13 cellular contexts compared by ENCODE assay signal in genomic region chr3:159929894-159930235, GRCh38. TPM values are rescaled to one million over a fixed set of nuclear protein-coding genes. Genes with fewer than 3 reads are reported as not detected.
DNase-seq lines count a peak whose midpoint lies in the region; ATAC-seq, FAIRE-seq and TF ChIP-seq lines count a peak whose summit lies in the region.
"Had no signal": no experiment of that assay in that cellular context is flagged by ENCODE, and none has a peak within 500 bp of the region (broad histone marks: within the 10 kb centered on the region; RNA-seq: fewer than 3 reads in every experiment).

No MANE protein-coding gene starts in this region.

- POLR2A ChIA-PET in K562 (lab: Yijun Ruan, JAX): no interaction called here

- H3K36me3 ChIP-seq in heart left ventricle: no peaks in the 10 kb centered on the region
- H3K36me3 ChIP-seq in K562 (ENCODE audit: control insufficient read depth, insufficient read depth, low read length): no peaks in the 10 kb centered on the region
- no peaks in the 10 kb centered on the region for H3K36me3 ChIP-seq in muscle layer of colon (ENCODE audit: insufficient read depth, low read length)
- no peaks in the 10 kb centered on the region for H3K36me3 ChIP-seq in upper lobe of left lung
- H3K36me3 ChIP-seq: suprapubic skin had no signal

- 72 to 75% (median 73%) methylated on average over 4 of the region's 4 CpGs for WGBS in heart left ventricle, 4 donors
- WGBS in K562 (ENCODE audit: insufficient coverage, low coverage, missing lambda C conversion rate): 6% methylated on average over 4 of the region's 4 CpGs
- 69 to 77% methylated on average over 4 of the region's 4 CpGs for WGBS in upper lobe of left lung, 2 donors

- no peak for TF ChIP-seq POLR2A in heart left ventricle (IDR thresholded peaks at IDR 0.05)
- no peak for TF ChIP-seq POLR2A in K562 (conservative IDR thresholded peaks at IDR 0.05)
- TF ChIP-seq POLR2A in upper lobe of left lung (IDR thresholded peaks at IDR 0.05): no peak

- no TSS peak for BruUV-seq in K562 (replicated peaks; lab: Mats Ljungman, UMichigan)

- CTCF ChIA-PET in K562 (lab: Yijun Ruan, JAX; ENCODE audit: low intra/inter-chr PET ratio): no interaction called here

- no peak for TF ChIP-seq RAD21 in K562 (CRISPR knock-in tag; conservative IDR thresholded peaks at IDR 0.05 in 1 of 2, IDR thresholded peaks at IDR 0.05 in 1 of 2)

- DNase-seq in heart left ventricle (no peak), Right ventricle myocardium superior (no peak), K562 (ENCODE audit: extremely low read depth in 1 of 4, low spot score in 3 of 4) (no peak), upper lobe of left lung (no peak), ureter (ENCODE audit: low spot score) (no peak), NCI-H128 (lab: John Stamatoyannopoulos, UW; ENCODE audit: unreplicated experiment) (no peak)
- DNase-seq: activated CD4-positive, alpha-beta T cell treated with anti-CD3 and anti-CD28 coated beads, Interleukin-2, amount 50 U/mL, for 4 hours; effector CD8-positive, alpha-beta T cell; NCI-H510A treated with DMSO at 0.1 percent for 48 hours had no signal

- H3K4me2 ChIP-seq in K562 (ENCODE audit: insufficient read depth, low read length): no peak overlapping the region

- H3K9me1 ChIP-seq in K562 (ENCODE audit: control insufficient read depth, insufficient read depth, low read length): no peaks in the 10 kb centered on the region

- TF ChIP-seq EP300 in K562 (IDR thresholded peaks at IDR 0.05; ENCODE audit: low read length) (no peak), upper lobe of left lung (IDR thresholded peaks at IDR 0.05) (no peak)

- in situ Hi-C loops in K562 (cut with MboI): no loop called here

- H3K9me3 ChIP-seq in heart left ventricle: peaks cover 0 to 18% (median 13%) of the 10 kb centered on the region in 12 donors
- H3K9me3 ChIP-seq in K562 (replicated peaks; ENCODE audit: control insufficient read depth, insufficient read depth, low read depth, low read length): no peaks in the 10 kb centered on the region
- H3K9me3 ChIP-seq in muscle layer of colon (ENCODE audit: low read length): no peaks in the 10 kb centered on the region
- H3K9me3 ChIP-seq in upper lobe of left lung: peaks cover 0 to 19% (median 13%) of the 10 kb centered on the region in 4 donors
- H3K9me3 ChIP-seq: suprapubic skin had no signal

- intact Hi-C loops in heart left ventricle (cut with DNase I) (loop anchor here in 3 of 10 donors (2.0 to 10.0 kb wide), 3 partner anchors 55 to 73 kb away; partner anchors contain the start of gene IL12A (in 1 of the 3)), Right ventricle myocardium superior (cut with DNase I) (no loop called here), K562 (cut with micrococcal nuclease) (no loop called here)

- no peak for FAIRE-seq in K562 (lab: Jason Lieb, UNC)
- FAIRE-seq: small intestine had no signal

- H3K27me3 ChIP-seq in heart left ventricle: no peaks in the 10 kb centered on the region
- H3K27me3 ChIP-seq in K562 (ENCODE audit: control insufficient read depth in 2 of 2, insufficient read depth in 2 of 2, low read length in 2 of 2): no peaks in the 10 kb centered on the region
- H3K27me3 ChIP-seq in muscle layer of colon (ENCODE audit: control insufficient read depth in 1 of 2, insufficient read depth in 2 of 2, low read length in 2 of 2): no peaks in the 10 kb centered on the region
- H3K27me3 ChIP-seq in upper lobe of left lung: no peaks in the 10 kb centered on the region
- H3K27me3 ChIP-seq: suprapubic skin had no signal

- peaks cover 0 to 26% (median 9%) of the 10 kb centered on the region in 12 donors for H3K4me1 ChIP-seq in heart left ventricle
- H3K4me1 ChIP-seq in K562 (replicated peaks in 1 of 2; ENCODE audit: control insufficient read depth in 2 of 2, insufficient read depth in 2 of 2, low read length in 2 of 2): no peaks in the 10 kb centered on the region
- H3K4me1 ChIP-seq in muscle layer of colon (ENCODE audit: insufficient read depth, low read length): peaks cover 23% of the 10 kb centered on the region
- H3K4me1 ChIP-seq in upper lobe of left lung: peaks cover 0 to 13% (median 6%) of the 10 kb centered on the region in 4 donors
- H3K4me1 ChIP-seq: suprapubic skin had no signal

- TF ChIP-seq CTCF in heart left ventricle (IDR thresholded peaks at IDR 0.05) (no peak), K562 (IDR thresholded peaks at IDR 0.05 in 2 of 3, conservative IDR thresholded peaks at IDR 0.05 in 1 of 3; ENCODE audit: insufficient read depth in 2 of 3, low read depth in 1 of 3, low read length in 3 of 3) (no peak), upper lobe of left lung (IDR thresholded peaks at IDR 0.05) (no peak)

- H3K4me3 ChIP-seq in heart left ventricle (no peak overlapping the region), K562 (no peak overlapping the region), muscle layer of colon (ENCODE audit: low read depth in 1 of 2, low read length in 2 of 2) (no peak overlapping the region), upper lobe of left lung (no peak overlapping the region)
- H3K4me3 ChIP-seq: suprapubic skin had no signal

- H2AFZ ChIP-seq in K562 (ENCODE audit: low read depth, low read length): peak overlapping the region; percentile 86

- ATAC-seq in heart left ventricle: no peak
- ATAC-seq in Right ventricle myocardium superior (ENCODE audit: poor library complexity): no peak
- ATAC-seq in K562: no peak
- ATAC-seq in upper lobe of left lung (ENCODE audit: low FRiP score in 2 of 2): no peak
- ATAC-seq in GM19455 (IDR thresholded peaks at IDR 0.05; ENCODE audit: unreplicated experiment): no peak

- no peaks in the 10 kb centered on the region for H4K20me1 ChIP-seq in K562 (replicated peaks; ENCODE audit: control insufficient read depth, insufficient read depth, low read length)

- H3K27ac ChIP-seq in heart left ventricle (peak overlapping the region; percentile 27 to 84 (median 52)), K562 (ENCODE audit: extremely low read depth, low read depth, low read length) (no peak overlapping the region), muscle layer of colon (ENCODE audit: low read depth, low read length) (peak overlapping the region; percentile 7), upper lobe of left lung (peak overlapping the region; percentile 44 to 77 (median 65))
- H3K27ac ChIP-seq: suprapubic skin had no signal

- H3K9ac ChIP-seq in K562 (ENCODE audit: insufficient read depth in 1 of 2, low read depth in 2 of 2, low read length in 2 of 2): no peak overlapping the region
- H3K9ac ChIP-seq in muscle layer of colon (ENCODE audit: low read length): no peak overlapping the region

- H3K79me2 ChIP-seq in K562 (ENCODE audit: control insufficient read depth, insufficient read depth, low read length): no peaks in the 10 kb centered on the region

TF ChIP-seq in K562, 482 proteins besides CTCF, POLR2A, EP300 and RAD21 (continues in another document):
- TF ChIP-seq BCLAF1 (IDR thresholded peaks at IDR 0.05; ENCODE audit: borderline replicate concordance in 1 of 2, control insufficient read depth in 1 of 2, low read depth in 2 of 2, low read length in 1 of 2): no peak
- TF ChIP-seq HNRNPK (IDR thresholded peaks at IDR 0.05; ENCODE audit: low read depth, low read length, poor library complexity, severe bottlenecking): no peak

RNA-seq across cellular contexts. Expression of gene IL12A, which starts 58.8 kb away (rescaled TPM):
- total RNA-seq in heart left ventricle (1 to 10 TPM in 3 of 9 donors, under 1 TPM in 6; 0.42 to 3.3 (median 0.56) TPM), Right ventricle myocardium superior (0.91 TPM), K562 (2014; rRNA removed) (not detected in 2 replicates), K562 (2014; rRNA removed; fragmentation: Illumina TruSeq; extraction: Trizol) (0.35 TPM in 1 of 2 replicates, not detected in the other), K562 (2015; rRNA removed; fragmentation: Illumina TruSeq; extraction: Trizol) (not detected in 2 replicates), K562 (2021) (0.13 TPM in 1 of 2 replicates, not detected in the other), upper lobe of left lung (1 to 10 TPM in 3 of 6 donors, under 1 TPM in 2, not detected in 1; 0.52 to 7.3 (median 1.2) TPM), ureter (1.1 TPM)
- polyA plus RNA-seq in heart left ventricle (1 to 10 TPM in 1 of 2 donors, under 1 TPM in 1; 0.57 to 1.1 TPM), K562 (2011; rRNA removed) (not detected in 2 replicates), K562 (2014; fragmentation: Illumina TruSeq; extraction: Trizol) (not detected in 2 replicates), K562 (2014; fragmentation: Nextera tagmentation; extraction: Ambion mirVana) (not detected), K562 (2014; rRNA removed) (not detected in 2 replicates)
- not detected in 2 replicates for total RNA-seq in K562 (2011; cell fraction: chromatin; rRNA removed; ENCODE audit: low replicate concordance)
- not detected in 2 replicates for total RNA-seq in K562 (2011; cell fraction: nucleolus; rRNA removed)
- total RNA-seq in K562 (2011; cell fraction: nucleoplasm; rRNA removed): not detected in 2 replicates
- polyA plus RNA-seq in K562 (2011; cell fraction: cytosol; rRNA removed): not detected in 2 replicates
- 0.14 and 0.27 TPM in 2 replicates for polyA plus RNA-seq in K562 (2011; cell fraction: nucleus; rRNA removed)
- not detected in 2 replicates for polyA plus RNA-seq in K562 (2012)
- polyA minus RNA-seq in K562 (2011; rRNA and poly(A)+ RNA removed): not detected in 2 replicates
- not detected in 2 replicates for polyA minus RNA-seq in K562 (2011; cell fraction: cytosol; rRNA and poly(A)+ RNA removed)
- polyA minus RNA-seq in K562 (2011; cell fraction: nucleus; rRNA and poly(A)+ RNA removed): not detected in 2 replicates
